In the genomic region with DNA sequence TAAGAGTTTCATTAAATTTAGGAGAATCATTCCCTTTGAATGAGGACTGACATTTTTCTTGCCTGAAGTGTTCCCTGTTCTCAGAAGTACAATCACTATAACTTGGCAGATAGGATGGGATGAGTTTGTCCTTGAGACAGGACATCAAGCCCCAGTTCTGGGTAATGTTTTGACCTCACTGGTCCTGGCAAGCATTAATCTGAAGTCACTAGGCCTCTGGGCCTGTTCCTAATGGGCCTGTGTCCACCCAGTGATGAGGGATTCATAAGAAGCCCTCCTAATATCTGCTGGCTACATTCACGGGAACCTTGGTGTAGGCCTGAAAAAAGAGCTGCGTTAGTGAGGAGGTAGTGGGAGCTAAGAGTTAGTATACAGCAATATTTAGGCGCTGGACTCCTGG, we compare ENCODE assay signal across 19 cellular contexts. TPM values are rescaled to one million over a fixed set of nuclear protein-coding genes. Genes with fewer than 3 reads are reported as not detected.
"Had no signal": no experiment of that assay in that cellular context is flagged by ENCODE, and none has a peak within 500 bp of the region (broad histone marks: within the 10 kb centered on the region; RNA-seq: fewer than 3 reads in every experiment).

No MANE protein-coding gene starts in this region.

- DNase-seq: dermis blood vessel endothelial cell; foreskin keratinocyte; head of caudate nucleus; hypothalamus; mammary epithelial cell; naive thymus-derived CD4-positive, alpha-beta T cell; nucleus accumbens; spleen; stimulated activated CD4-positive, alpha-beta T cell treated with anti-CD3 and anti-CD28 coated beads, Interleukin-15, amount 100 ng/mL, for 24 hours; stimulated activated CD4-positive, alpha-beta T cell treated with anti-CD3 and anti-CD28 coated beads, Interleukin-1b, Interleukin-23, amount 100 ng/mL, for 48 hours; stimulated activated CD4-positive, alpha-beta T cell treated with anti-CD3 and anti-CD28 coated beads, Interleukin-4, amount 100 ng/mL, for 24 hours; stimulated activated naive CD8-positive, alpha-beta T cell treated with anti-CD3 and anti-CD28 coated beads, Interleukin-15, amount 100 ng/mL, for 72 hours had no signal

- ATAC-seq: foreskin keratinocyte; naive thymus-derived CD4-positive, alpha-beta T cell; sciatic nerve; stimulated activated memory B cell treated with anti-CD40 and anti-IgM and Interleukin-4, amounts not matched to agents 10 μg/mL and 1 μg/mL and 100 μg/mL, for 72 hours; stimulated activated naive CD8-positive, alpha-beta T cell treated with anti-CD3 and anti-CD28 coated beads, Interleukin-15, amount 100 ng/mL, for 72 hours had no signal

- H3K9me3 Mint-ChIP-seq: naive thymus-derived CD4-positive, alpha-beta T cell; stimulated activated memory B cell treated with anti-CD40 and anti-IgM and Interleukin-4, amounts not matched to agents 10 μg/mL and 1 μg/mL and 100 μg/mL, for 72 hours; stimulated activated naive CD8-positive, alpha-beta T cell treated with anti-CD3 and anti-CD28 coated beads, Interleukin-15, amount 100 ng/mL, for 72 hours; type B pancreatic cell had no signal

- H3K9me3 ChIP-seq: ovary, spleen had no signal

- H3K27ac ChIP-seq: foreskin keratinocyte, ovary, spleen had no signal

- H3K27me3 Mint-ChIP-seq: naive thymus-derived CD4-positive, alpha-beta T cell; progenitor cell of endocrine pancreas; stimulated activated memory B cell treated with anti-CD40 and anti-IgM and Interleukin-4, amounts not matched to agents 10 μg/mL and 1 μg/mL and 100 μg/mL, for 72 hours; stimulated activated naive CD8-positive, alpha-beta T cell treated with anti-CD3 and anti-CD28 coated beads, Interleukin-15, amount 100 ng/mL, for 72 hours; type B pancreatic cell had no signal

- H3K27ac Mint-ChIP-seq: naive thymus-derived CD4-positive, alpha-beta T cell; progenitor cell of endocrine pancreas; stimulated activated memory B cell treated with anti-CD40 and anti-IgM and Interleukin-4, amounts not matched to agents 10 μg/mL and 1 μg/mL and 100 μg/mL, for 72 hours; type B pancreatic cell had no signal

- H3K36me3 Mint-ChIP-seq: stimulated activated memory B cell treated with anti-CD40 and anti-IgM and Interleukin-4, amounts not matched to agents 10 μg/mL and 1 μg/mL and 100 μg/mL, for 72 hours; type B pancreatic cell had no signal

- H3K36me3 ChIP-seq: ovary, spleen had no signal

- H3K4me3 ChIP-seq: ovary, spleen had no signal

- H3K4me3 Mint-ChIP-seq: naive thymus-derived CD4-positive, alpha-beta T cell; stimulated activated memory B cell treated with anti-CD40 and anti-IgM and Interleukin-4, amounts not matched to agents 10 μg/mL and 1 μg/mL and 100 μg/mL, for 72 hours; stimulated activated naive CD8-positive, alpha-beta T cell treated with anti-CD3 and anti-CD28 coated beads, Interleukin-15, amount 100 ng/mL, for 72 hours; type B pancreatic cell had no signal

- H3K4me1 ChIP-seq: foreskin keratinocyte had no signal

- H3K27me3 ChIP-seq: foreskin keratinocyte, ovary, spleen had no signal

RNA-seq across cellular contexts. Expression of a gene that starts 37.2 kb away (rescaled TPM):
- total RNA-seq: epithelial cell of proximal tubule had no signal
- polyA plus RNA-seq: neural cell had no signal
